ENCODE assay signal across 1 cellular context in genomic region chr15:95365615-95366107, GRCh38.
TF ChIP-seq lines count a peak whose summit lies in the region.

No MANE protein-coding gene starts in this region.

TF ChIP-seq in GM23338, 12 proteins besides CTCF, POLR2A, EP300 and RAD21 (continued from another document):
- TF ChIP-seq REST (IDR thresholded peaks at IDR 0.05; ENCODE audit: unreplicated experiment), result no peak
- TF ChIP-seq ZNF331 (CRISPR knock-in tag; IDR thresholded peaks at IDR 0.05; ENCODE audit: low read depth), result no peak
- TF ChIP-seq ZNF114 (CRISPR knock-in tag; IDR thresholded peaks at IDR 0.05), result no peak
